Comparison of ENCODE assay signal across 9 cellular contexts in genomic region chr5:126443374-126443851, GRCh38. TPM values are rescaled to one million over a fixed set of nuclear protein-coding genes. Genes with fewer than 3 reads are reported as not detected.
DNase-seq lines count a peak whose midpoint lies in the region; ATAC-seq, FAIRE-seq and TF ChIP-seq lines count a peak whose summit lies in the region.
"Had no signal": no experiment of that assay in that cellular context is flagged by ENCODE, and none has a peak within 500 bp of the region (broad histone marks: within the 10 kb centered on the region; RNA-seq: fewer than 3 reads in every experiment).

No MANE protein-coding gene starts in this region.

- intact Hi-C loops in GM12878 (cut with micrococcal nuclease; ENCODE audit: unreplicated experiment) (loop anchor here (1.0 to 10.0 kb wide), 3 partner anchors 85 to 569 kb away; partner anchors contain the start of gene LMNB1), CD14-positive monocyte (cut with micrococcal nuclease) (no loop called here)

- H3K4me3 ChIP-seq in GM12864 (ENCODE audit: low read depth, low read length) (no peak overlapping the region), GM12878 (no peak overlapping the region; the same call in 1 of the 2 replicates)
- H3K4me3 ChIP-seq: right atrium auricular region had no signal

- peaks cover 36% of the 10 kb centered on the region for H3K4me1 ChIP-seq in GM12878 (ENCODE audit: control insufficient read depth, insufficient read depth, low read length)

- H3K4me1 Mint-ChIP-seq in CD14-positive monocyte = no peaks in the 10 kb centered on the region

- RAD21 ChIA-PET in GM12878 (lab: Charles Lee; ENCODE audit: unreplicated experiment) = interaction anchor here (1.0 kb wide), 1 partner anchor 85 kb away, joined by 4 read pairs; no protein-coding TSS in a partner anchor

- peak; percentile 79 to 86; a peak in 3 of 4 replicates for TF ChIP-seq EP300 in GM12878 (IDR thresholded peaks at IDR 0.05; ENCODE audit: borderline replicate concordance in 1 of 2, control insufficient read depth in 1 of 2, low read depth in 2 of 2, low read length in 2 of 2)

- peak; percentile 69 for DNase-seq in GM12864 (ENCODE audit: low read depth)
- DNase-seq in GM12878 (ENCODE audit: low read depth, low spot score) = peak; percentile 75
- no peak for DNase-seq in NCI-H446 (lab: John Stamatoyannopoulos, UW)
- no peak for DNase-seq in kidney tubule cell (ENCODE audit: low spot score)
- DNase-seq in CD14-positive monocyte (ENCODE audit: low spot score) = no peak
- no peak for DNase-seq in cerebellum (ENCODE audit: low spot score)

- H3K27ac ChIP-seq in GM12878 (ENCODE audit: control insufficient read depth, insufficient read depth) = peak overlapping the region; percentile 56; the same call in 1 of the 2 replicates
- H3K27ac ChIP-seq: right atrium auricular region had no signal

- in situ Hi-C loops in GM12878 (cut with MboI) = no loop called here

- no peaks in the 10 kb centered on the region for H3K36me3 Mint-ChIP-seq in CD14-positive monocyte

- no TSS peak for BruUV-seq in GM12878 (replicated peaks; lab: Mats Ljungman, UMichigan)

- CTCF ChIA-PET in GM12878 (lab: Yijun Ruan, JAX) = interaction anchor here (0.8 kb wide), 1 partner anchor 20 kb away, joined by 5 read pairs; the partner anchor contains the start of gene GRAMD2B

- no peak overlapping the region for H3K27ac Mint-ChIP-seq in CD14-positive monocyte

- peak; percentile 92 for ATAC-seq in GM19438 (IDR thresholded peaks at IDR 0.05; ENCODE audit: low read depth, unreplicated experiment)
- peak; percentile 87 for ATAC-seq in HG03095 (IDR thresholded peaks at IDR 0.05; ENCODE audit: unreplicated experiment)
- peak; percentile 85 for ATAC-seq in GM12878

- 89% methylated on average over 2 of the region's 2 CpGs for WGBS in GM12878 (ENCODE audit: insufficient coverage, insufficient replicate concordance, low lambda C conversion rate, missing lambda C conversion rate)

- POLR2A ChIA-PET in GM12878 (lab: Charles Lee) = interaction anchor here (1.0 to 1.1 kb wide), 2 partner anchors 23 to 83 kb away, joined by 3 to 4 read pairs; no protein-coding TSS in a partner anchor

- H3K9me3 Mint-ChIP-seq in CD14-positive monocyte = peaks cover 0 to 4% (median 1%) of the 10 kb centered on the region in 7 donors

- TF ChIP-seq CTCF in GM12864 (IDR thresholded peaks at IDR 0.05; ENCODE audit: low read depth, low read length, missing control alignments) = no peak
- no peak for TF ChIP-seq CTCF in GM12878 (IDR thresholded peaks at IDR 0.05 in 2 of 3, conservative IDR thresholded peaks at IDR 0.05 in 1 of 3; ENCODE audit: control insufficient read depth in 2 of 3, extremely low read depth in 1 of 3, insufficient read depth in 1 of 3, low read depth in 3 of 3, low read length in 3 of 3)
- TF ChIP-seq CTCF in CD14-positive monocyte (IDR thresholded peaks at IDR 0.05) = no peak

- no peak for TF ChIP-seq POLR2A in GM12878 (IDR thresholded peaks at IDR 0.05; ENCODE audit: low read depth, low read length)

- H4K20me1 ChIP-seq in GM12878 (ENCODE audit: control insufficient read depth, insufficient read depth) = no peaks in the 10 kb centered on the region

- H3K4me3 Mint-ChIP-seq in CD14-positive monocyte = no peak overlapping the region

- H3K79me2 ChIP-seq in GM12878 (ENCODE audit: control insufficient read depth, insufficient read depth, low read length) = peaks cover 1% of the 10 kb centered on the region; the same call in 1 of the 2 replicates

- peaks cover 0 to 2% (median 0%) of the 10 kb centered on the region in 3 donors for H3K27me3 Mint-ChIP-seq in CD14-positive monocyte (ENCODE audit: low read depth in 3 of 3)

- no peak overlapping the region for H3K9ac ChIP-seq in GM12878 (ENCODE audit: control insufficient read depth, insufficient read depth, low read length)

- H3K27me3 ChIP-seq in GM12878 (replicated peaks in 1 of 2; ENCODE audit: control insufficient read depth in 2 of 2, insufficient read depth in 2 of 2, low read length in 1 of 2) = no peaks in the 10 kb centered on the region
- H3K27me3 ChIP-seq: right atrium auricular region had no signal

- SMC1A ChIA-PET in GM12878 (lab: Charles Lee; ENCODE audit: uncharacterized antibody, unreplicated experiment) = interaction anchor here (0.7 kb wide), 1 partner anchor 83 kb away, joined by 3 read pairs; no protein-coding TSS in a partner anchor

- H2AFZ ChIP-seq in GM12878 (ENCODE audit: control insufficient read depth, low read depth, low read length) = no peak overlapping the region

- FAIRE-seq in GM12878 (lab: Jason Lieb, UNC) = peak; percentile 35

- peaks cover 0 to 3% of the 10 kb centered on the region in 2 experiments; a peak in 1 of 4 replicates for H3K36me3 ChIP-seq in GM12878 (ENCODE audit: control insufficient read depth in 2 of 2, insufficient read depth in 2 of 2, low read length in 1 of 2)

- 0 out of 2 replicates have a peak, but pooled peaks have one; percentile 3 for TF ChIP-seq RAD21 in GM12878 (IDR thresholded peaks at IDR 0.05; ENCODE audit: insufficient read depth, low read depth, low read length)

- H3K9me3 ChIP-seq in GM12878 (replicated peaks; ENCODE audit: control insufficient read depth, insufficient read depth, low read length) = peaks cover 2% of the 10 kb centered on the region; the same call in 2 of the 3 replicates
- H3K9me3 ChIP-seq: right atrium auricular region had no signal

- H3K4me2 ChIP-seq in GM12878 (ENCODE audit: control insufficient read depth, insufficient read depth) = peak overlapping the region; percentile 59

TF ChIP-seq in GM12878, 131 proteins besides CTCF, POLR2A, EP300 and RAD21 (continues in another document):
- no peak for TF ChIP-seq IRF3 (IDR thresholded peaks at IDR 0.05)
- no peak for TF ChIP-seq STAT1 (conservative IDR thresholded peaks at IDR 0.05)
- no peak for TF ChIP-seq POLR2AphosphoS2 (IDR thresholded peaks at IDR 0.05; ENCODE audit: low read depth, low read length)
- TF ChIP-seq PBX3 (IDR thresholded peaks at IDR 0.05; ENCODE audit: insufficient replicate concordance, low read depth, low read length) = no peak
- peak; percentile 71; the same call in 1 of the 2 replicates for TF ChIP-seq ATF2 (IDR thresholded peaks at IDR 0.05; ENCODE audit: low read length)
- no peak for TF ChIP-seq MXI1 (IDR thresholded peaks at IDR 0.05; ENCODE audit: low read depth, low read length)
- TF ChIP-seq EGR1 (IDR thresholded peaks at IDR 0.05; ENCODE audit: borderline replicate concordance in 1 of 2, low read depth in 2 of 2, low read length in 2 of 2) = no peak
- peak; percentile 93 for TF ChIP-seq MTA2 (IDR thresholded peaks at IDR 0.05; ENCODE audit: low read depth)
- TF ChIP-seq JUND (IDR thresholded peaks at IDR 0.05; ENCODE audit: low read depth, low read length) = no peak; the same call in 1 of the 2 replicates
- TF ChIP-seq MAX (IDR thresholded peaks at IDR 0.05; ENCODE audit: low read depth, low read length) = no peak

RNA-seq across cellular contexts. Expression of gene GRAMD2B, which starts 20.2 kb away (rescaled TPM):
- total RNA-seq in GM12878 (2013; cell fraction: nucleolus; rRNA removed) = 31.9 and 35.1 TPM in 2 replicates
- 7.9 and 9.1 TPM in 2 replicates for total RNA-seq in GM12878 (2014; rRNA removed)
- 7.0 and 7.5 TPM in 2 replicates for total RNA-seq in GM12878 (2014; rRNA removed; fragmentation: Illumina TruSeq; extraction: Trizol)
- 8.1 and 8.2 TPM in 2 replicates for total RNA-seq in GM12878 (2021)
- polyA plus RNA-seq in GM12878 (2011; ENCODE audit: low read depth) = 1.9 TPM
- polyA plus RNA-seq in GM12878 (2011; rRNA removed) = 21.5 and 26.9 TPM in 2 replicates
- polyA plus RNA-seq in GM12878 (2011; cell fraction: cytosol; rRNA removed) = 11.3 and 11.6 TPM in 2 replicates
- 18.2 and 18.7 TPM in 2 replicates for polyA plus RNA-seq in GM12878 (2011; cell fraction: nucleus; rRNA removed)
- polyA plus RNA-seq in GM12878 (2012) = 2.0 and 3.6 TPM in 2 replicates
- polyA plus RNA-seq in GM12878 (2014; fragmentation: Illumina TruSeq; extraction: Trizol) = 8.8 and 10.1 TPM in 2 replicates
- 1 to 10 TPM; 1.9 to 2.7 TPM for polyA plus RNA-seq in GM12878 (2014; fragmentation: Nextera tagmentation; extraction: Ambion mirVana)
- 5.3 and 5.9 TPM in 2 replicates for polyA plus RNA-seq in GM12878 (2014; rRNA removed)
- polyA plus RNA-seq in GM12878 (2016; fragmentation: Nextera tagmentation; extraction: Ambion mirVana) = 1 to 10 TPM; 8.6 to 9.0 TPM
- polyA minus RNA-seq in GM12878 (2011; rRNA and poly(A)+ RNA removed) = 9.3 and 9.9 TPM in 2 replicates
- polyA minus RNA-seq in GM12878 (2011; cell fraction: cytosol; rRNA and poly(A)+ RNA removed) = 4.4 and 6.7 TPM in 2 replicates
- 15.0 and 22.2 TPM in 2 replicates for polyA minus RNA-seq in GM12878 (2011; cell fraction: nucleus; rRNA and poly(A)+ RNA removed)
- polyA plus RNA-seq in CD14-positive monocyte = 1 to 10 TPM; 1.1 to 1.2 TPM
- total RNA-seq in cerebellum = 8.6 TPM

Comparison
In these comparisons a context has a peak if more than half of its experiments do, and no peak if none do; other contexts are left out.
1. DNase-seq: peak in GM12864 (single experiment) and GM12878 (single experiment); none in NCI-H446 (0 of 2), kidney tubule cell (single experiment), CD14-positive monocyte (single experiment) and cerebellum (single experiment).
2. Peak in every context shown above with its lines, with median percentiles within 50 percentile points of each other: ATAC-seq.